In genomic region chr3:186700267-186700666, GRCh38 we compare ENCODE assay signal across 35 cellular contexts. TPM values are rescaled to one million over a fixed set of nuclear protein-coding genes. Genes with fewer than 3 reads are reported as not detected.
DNase-seq lines count a peak whose midpoint lies in the region; ATAC-seq and TF ChIP-seq lines count a peak whose summit lies in the region.
"Had no signal": no experiment of that assay in that cellular context is flagged by ENCODE, and none has a peak within 500 bp of the region (broad histone marks: within the 10 kb centered on the region; RNA-seq: fewer than 3 reads in every experiment).

No MANE protein-coding gene starts in this region.

- H3K27ac ChIP-seq in temporal lobe (ENCODE audit: low read depth, low read length) (peak overlapping the region; percentile 18), RWPE1 (no peak overlapping the region), esophagus muscularis mucosa (replicated peaks in 1 of 4) (no peak overlapping the region)
- H3K27ac ChIP-seq: breast epithelium, epithelial cell of prostate, prostate gland, sigmoid colon, uterus had no signal

- no peaks in the 10 kb centered on the region for H3K9me3 Mint-ChIP-seq in activated naive CD4-positive, alpha-beta T cell treated with anti-CD3 and anti-CD28 coated beads, Interleukin-2, amount 50 U/mL, for 24 hours
- no peaks in the 10 kb centered on the region for H3K9me3 Mint-ChIP-seq in activated T-helper 17 cell treated with anti-CD3 and anti-CD28 coated beads, Interleukin-2, amount 50 U/mL, for 72 hours
- H3K9me3 Mint-ChIP-seq: activated CD4-positive, alpha-beta T cell treated with anti-CD3 and anti-CD28 coated beads, Interleukin-2, amount 10 ng/mL, durations not matched to agents 7 days and 5 days; activated T-helper 1 cell treated with anti-CD3 and anti-CD28 coated beads, Interleukin-12 subunit alpha, Interleukin-12 subunit beta, Interleukin-2, Interleukin-4 antibody, amounts not matched to agents 30 ng/mL and 10 ng/mL and 1 ng/mL, durations not matched to agents 14 hours and 24 hours and 36 hours; CD4-positive, alpha-beta memory T cell; HFFc6; mesothelial cell of epicardium; naive B cell; T-helper 2 cell treated with Interferon-gamma antibody and Interleukin-4, amounts not matched to agents 5 μg/mL and 100 μg/mL, for 36 hours had no signal

- intact Hi-C loops in esophagus muscularis mucosa (cut with DNase I) = no loop called here

- no peak for TF ChIP-seq EP300 in esophagus muscularis mucosa (IDR thresholded peaks at IDR 0.05)

- H3K36me3 ChIP-seq in esophagus muscularis mucosa = no peaks in the 10 kb centered on the region
- H3K36me3 ChIP-seq: breast epithelium, prostate gland, sigmoid colon, uterus had no signal

- no peaks in the 10 kb centered on the region for H3K27me3 ChIP-seq in esophagus muscularis mucosa
- H3K27me3 ChIP-seq: breast epithelium, sigmoid colon, uterus had no signal

- no peak for TF ChIP-seq CTCF in RWPE1 (conservative IDR thresholded peaks at IDR 0.05; ENCODE audit: low read depth)
- TF ChIP-seq CTCF in esophagus muscularis mucosa (IDR thresholded peaks at IDR 0.05) = no peak

- POLR2A ChIA-PET in RWPE1 (lab: Yijun Ruan, JAX; ENCODE audit: low non-redundant PET) = no interaction called here

- no peaks in the 10 kb centered on the region for H3K36me3 Mint-ChIP-seq in activated naive CD4-positive, alpha-beta T cell treated with anti-CD3 and anti-CD28 coated beads, Interleukin-2, amount 50 U/mL, for 24 hours
- no peaks in the 10 kb centered on the region for H3K36me3 Mint-ChIP-seq in activated T-helper 17 cell treated with anti-CD3 and anti-CD28 coated beads, Interleukin-2, amount 50 U/mL, for 72 hours (ENCODE audit: low read depth)
- H3K36me3 Mint-ChIP-seq: CD4-positive, alpha-beta memory T cell; mesothelial cell of epicardium; naive B cell had no signal

- CTCF ChIA-PET in RWPE1 (lab: Yijun Ruan, JAX) = no interaction called here

- 86% methylated on average over 3 of the region's 3 CpGs for WGBS in esophagus muscularis mucosa

- no peak overlapping the region for H3K4me3 Mint-ChIP-seq in activated naive CD4-positive, alpha-beta T cell treated with anti-CD3 and anti-CD28 coated beads, Interleukin-2, amount 50 U/mL, for 24 hours
- H3K4me3 Mint-ChIP-seq in activated T-helper 17 cell treated with anti-CD3 and anti-CD28 coated beads, Interleukin-2, amount 50 U/mL, for 72 hours = no peak overlapping the region
- H3K4me3 Mint-ChIP-seq: activated CD4-positive, alpha-beta T cell treated with anti-CD3 and anti-CD28 coated beads, Interleukin-2, amount 10 ng/mL, durations not matched to agents 7 days and 5 days; activated T-helper 1 cell treated with anti-CD3 and anti-CD28 coated beads, Interleukin-12 subunit alpha, Interleukin-12 subunit beta, Interleukin-2, Interleukin-4 antibody, amounts not matched to agents 30 ng/mL and 10 ng/mL and 1 ng/mL, durations not matched to agents 14 hours and 24 hours and 36 hours; CD4-positive, alpha-beta memory T cell; HFFc6; mesothelial cell of epicardium; naive B cell; T-helper 2 cell treated with Interferon-gamma antibody and Interleukin-4, amounts not matched to agents 5 μg/mL and 100 μg/mL, for 36 hours had no signal

- no peak for DNase-seq in activated naive CD4-positive, alpha-beta T cell treated with Interleukin-2 at 50 U/mL for 16 hours
- no peak for DNase-seq in RWPE1 (ENCODE audit: low spot score)
- DNase-seq in H4 (ENCODE audit: low spot score) = no peak
- no peak for DNase-seq in esophagus muscularis mucosa (ENCODE audit: extremely low spot score)
- DNase-seq: activated CD4-positive, alpha-beta T cell treated with anti-CD3 and anti-CD28 coated beads, Interleukin-2, amount 10 ng/mL, durations not matched to agents 7 days and 5 days; activated naive CD4-positive, alpha-beta T cell treated with anti-CD3 and anti-CD28 coated beads, Interleukin-2, amount 50 U/mL, for 16 hours; AML-193; amygdala; CD4-positive, alpha-beta memory T cell; foreskin fibroblast; head of caudate nucleus; HFFc6; KG1; kidney; MM.1S; naive B cell; NCI-H1436; NCI-H446 treated with DMSO at 0.1 percent for 48 hours; nucleus accumbens; SHP77 treated with DMSO at 0.1 percent for 48 hours; sigmoid colon; stimulated activated naive CD4-positive, alpha-beta T cell; uterus had no signal

- no peak overlapping the region for H3K4me3 ChIP-seq in esophagus muscularis mucosa
- H3K4me3 ChIP-seq: A549, breast epithelium, prostate gland, sigmoid colon, uterus had no signal

- peaks cover 7% of the 10 kb centered on the region for H3K27me3 Mint-ChIP-seq in activated naive CD4-positive, alpha-beta T cell treated with anti-CD3 and anti-CD28 coated beads, Interleukin-2, amount 50 U/mL, for 24 hours
- peaks cover 10% of the 10 kb centered on the region for H3K27me3 Mint-ChIP-seq in activated T-helper 17 cell treated with anti-CD3 and anti-CD28 coated beads, Interleukin-2, amount 50 U/mL, for 72 hours

- ATAC-seq in HG02870 (IDR thresholded peaks at IDR 0.05; ENCODE audit: unreplicated experiment) = peak; percentile 59
- peak; percentile 32 for ATAC-seq in activated T-helper 17 cell treated with anti-CD3 and anti-CD28 coated beads, Interleukin-2, amount 50 U/mL, for 72 hours (replicated peaks)
- ATAC-seq: A549 had no signal

- H3K4me1 Mint-ChIP-seq in activated naive CD4-positive, alpha-beta T cell treated with anti-CD3 and anti-CD28 coated beads, Interleukin-2, amount 50 U/mL, for 24 hours = no peaks in the 10 kb centered on the region
- no peaks in the 10 kb centered on the region for H3K4me1 Mint-ChIP-seq in activated T-helper 17 cell treated with anti-CD3 and anti-CD28 coated beads, Interleukin-2, amount 50 U/mL, for 72 hours
- H3K4me1 Mint-ChIP-seq: activated CD4-positive, alpha-beta T cell treated with anti-CD3 and anti-CD28 coated beads, Interleukin-2, amount 10 ng/mL, durations not matched to agents 7 days and 5 days; CD4-positive, alpha-beta memory T cell; mesothelial cell of epicardium; naive B cell had no signal

- peaks cover 0 to 3% (median 0%) of the 10 kb centered on the region in 4 donors for H3K4me1 ChIP-seq in esophagus muscularis mucosa
- H3K4me1 ChIP-seq: A549, breast epithelium, prostate gland, sigmoid colon, uterus had no signal

- TF ChIP-seq POLR2A in esophagus muscularis mucosa (IDR thresholded peaks at IDR 0.05; ENCODE audit: low read depth) = no peak

- H3K9me3 ChIP-seq in esophagus muscularis mucosa = no peaks in the 10 kb centered on the region
- H3K9me3 ChIP-seq: A549, breast epithelium, prostate gland, sigmoid colon, uterus had no signal

- H3K27ac Mint-ChIP-seq in activated naive CD4-positive, alpha-beta T cell treated with anti-CD3 and anti-CD28 coated beads, Interleukin-2, amount 50 U/mL, for 24 hours = peak overlapping the region; percentile 6
- no peak overlapping the region for H3K27ac Mint-ChIP-seq in activated T-helper 17 cell treated with anti-CD3 and anti-CD28 coated beads, Interleukin-2, amount 50 U/mL, for 72 hours
- H3K27ac Mint-ChIP-seq: activated CD4-positive, alpha-beta T cell treated with anti-CD3 and anti-CD28 coated beads, Interleukin-2, amount 10 ng/mL, durations not matched to agents 7 days and 5 days; activated T-helper 1 cell treated with anti-CD3 and anti-CD28 coated beads, Interleukin-12 subunit alpha, Interleukin-12 subunit beta, Interleukin-2, Interleukin-4 antibody, amounts not matched to agents 30 ng/mL and 10 ng/mL and 1 ng/mL, durations not matched to agents 14 hours and 24 hours and 36 hours; CD4-positive, alpha-beta memory T cell; HFFc6; mesothelial cell of epicardium; T-helper 2 cell treated with Interferon-gamma antibody and Interleukin-4, amounts not matched to agents 5 μg/mL and 100 μg/mL, for 36 hours had no signal

RNA-seq across cellular contexts. Expression of gene KNG1, which starts 16.9 kb away (rescaled TPM):
- total RNA-seq in activated T-helper 17 cell treated with anti-CD3 and anti-CD28 coated beads, Interleukin-2, amount 50 U/mL, for 72 hours = not detected
- total RNA-seq in temporal lobe (not detected), esophagus muscularis mucosa (not detected)
- not detected in 2 replicates for total RNA-seq in H4 (2014; rRNA removed; shearing (Covaris generic))
- total RNA-seq: activated CD4-positive, alpha-beta T cell treated with anti-CD3 and anti-CD28 coated beads, Interleukin-2, amount 10 ng/mL, durations not matched to agents 7 days and 5 days; activated T-helper 1 cell treated with anti-CD3 and anti-CD28 coated beads, Interleukin-12 subunit alpha, Interleukin-12 subunit beta, Interleukin-2, Interleukin-4 antibody, amounts not matched to agents 30 ng/mL and 10 ng/mL and 1 ng/mL, durations not matched to agents 14 hours and 24 hours and 36 hours; CD4-positive, alpha-beta memory T cell; HFFc6; HT-29; mesothelial cell of epicardium; sigmoid colon; uterus had no signal

RNA-seq across cellular contexts. Expression of gene HRG, which starts 34.5 kb away (rescaled TPM):
- not detected for total RNA-seq in activated T-helper 17 cell treated with anti-CD3 and anti-CD28 coated beads, Interleukin-2, amount 50 U/mL, for 72 hours
- total RNA-seq in temporal lobe = not detected
- not detected in 2 replicates for total RNA-seq in H4 (2014; rRNA removed; shearing (Covaris generic))
- not detected for total RNA-seq in esophagus muscularis mucosa
- total RNA-seq: activated CD4-positive, alpha-beta T cell treated with anti-CD3 and anti-CD28 coated beads, Interleukin-2, amount 10 ng/mL, durations not matched to agents 7 days and 5 days; activated T-helper 1 cell treated with anti-CD3 and anti-CD28 coated beads, Interleukin-12 subunit alpha, Interleukin-12 subunit beta, Interleukin-2, Interleukin-4 antibody, amounts not matched to agents 30 ng/mL and 10 ng/mL and 1 ng/mL, durations not matched to agents 14 hours and 24 hours and 36 hours; breast epithelium; CD4-positive, alpha-beta memory T cell; HFFc6; HT-29; mesothelial cell of epicardium; prostate gland; sigmoid colon; uterus had no signal
